In genomic region chr6:77463881-77464867, GRCh38 we compare ENCODE assay signal across 10 cellular contexts. TPM values are rescaled to one million over a fixed set of nuclear protein-coding genes. Genes with fewer than 3 reads are reported as not detected.
DNase-seq lines count a peak whose midpoint lies in the region; ATAC-seq and TF ChIP-seq lines count a peak whose summit lies in the region.
"Had no signal": no experiment of that assay in that cellular context is flagged by ENCODE, and none has a peak within 500 bp of the region (broad histone marks: within the 10 kb centered on the region; RNA-seq: fewer than 3 reads in every experiment).

No MANE protein-coding gene starts in this region.

- WGBS in heart left ventricle, 4 donors, result 4 to 5% (median 5%) methylated on average over 56 to 61 of the region's 61 CpGs
- 1 to 2% methylated on average over 61 of the region's 61 CpGs for WGBS in ectodermal cell, 2 experiments

- peak in 2 of 4 donors; percentile 6 to 43 for ATAC-seq in heart left ventricle
- no peak for ATAC-seq in left ventricle myocardium superior
- peak; percentile 16 for ATAC-seq in mucosa of descending colon
- no peak for ATAC-seq in GM21528 (IDR thresholded peaks at IDR 0.05; ENCODE audit: low FRiP score, unreplicated experiment)

- intact Hi-C loops in heart left ventricle (cut with DNase I), result loop anchor here in 1 of 10 donors (5.0 kb wide), 1 partner anchor 777 kb away; no protein-coding TSS in a partner anchor
- intact Hi-C loops in left ventricle myocardium superior (cut with micrococcal nuclease), result no loop called here
- intact Hi-C loops in mucosa of descending colon (cut with DNase I, micrococcal nuclease), result no loop called here
- intact Hi-C loops in vagina (cut with DNase I), result no loop called here

- DNase-seq in heart left ventricle (no peak), left ventricle myocardium superior (no peak), mucosa of descending colon (peak in 2 of 3 donors; percentile 22 to 37), vagina (ENCODE audit: extremely low spot score in 2 of 2) (no peak), SIG-M5 (lab: John Stamatoyannopoulos, UW) (no peak), inferior parietal cortex (ENCODE audit: extremely low spot score) (no peak)
- DNase-seq: activated CD4-positive, alpha-beta memory T cell treated with anti-CD3 and anti-CD28 coated beads for 36 hours had no signal

- H3K27me3 ChIP-seq in heart left ventricle (peaks cover 20 to 68% (median 45%) of the 10 kb centered on the region in 9 donors), ectodermal cell (ENCODE audit: control insufficient read depth, insufficient read depth, low read length, poor library complexity, severe bottlenecking) (peaks cover 72% of the 10 kb centered on the region), vagina (no peaks in the 10 kb centered on the region)

- H3K4me1 ChIP-seq in heart left ventricle (peaks cover 0 to 30% (median 6%) of the 10 kb centered on the region in 12 donors), ectodermal cell (ENCODE audit: control insufficient read depth, insufficient read depth, low read length) (peaks cover 8% of the 10 kb centered on the region), mucosa of descending colon (ENCODE audit: low read depth) (peaks cover 19% of the 10 kb centered on the region), vagina (peaks cover 6% of the 10 kb centered on the region)

- TF ChIP-seq CTCF in heart left ventricle (IDR thresholded peaks at IDR 0.05), result no peak
- TF ChIP-seq CTCF in mucosa of descending colon (IDR thresholded peaks at IDR 0.05), result no peak
- no peak for TF ChIP-seq CTCF in vagina (IDR thresholded peaks at IDR 0.05)

- H3K36me3 ChIP-seq in heart left ventricle (no peaks in the 10 kb centered on the region), ectodermal cell (ENCODE audit: control insufficient read depth, insufficient read depth, low read length) (no peaks in the 10 kb centered on the region), mucosa of descending colon (ENCODE audit: low read depth) (no peaks in the 10 kb centered on the region), vagina (no peaks in the 10 kb centered on the region)
- H3K36me3 ChIP-seq: BLaER1 treated with 17β-estradiol and CSF1 and Interleukin-3, amounts not matched to agents 10 nM and 100 nM had no signal

- H3K27ac ChIP-seq in heart left ventricle (no peak overlapping the region), ectodermal cell (ENCODE audit: insufficient read depth, low read depth, low read length, poor library complexity, severe bottlenecking) (no peak overlapping the region), vagina (no peak overlapping the region)
- H3K27ac ChIP-seq: BLaER1 treated with 17β-estradiol and CSF1 and Interleukin-3, amounts not matched to agents 10 nM and 100 nM had no signal

- peak overlapping the region; percentile 18 to 56 (median 49) for H3K4me3 ChIP-seq in heart left ventricle
- peak overlapping the region; percentile 78 for H3K4me3 ChIP-seq in ectodermal cell (ENCODE audit: insufficient read depth, low read depth, low read length)
- no peak overlapping the region for H3K4me3 ChIP-seq in mucosa of descending colon
- H3K4me3 ChIP-seq in vagina, result peak overlapping the region; percentile 35 to 43
- H3K4me3 ChIP-seq: BLaER1 treated with 17β-estradiol and CSF1 and Interleukin-3, amounts not matched to agents 10 nM and 100 nM had no signal

- TF ChIP-seq POLR2A in heart left ventricle (IDR thresholded peaks at IDR 0.05) (no peak), vagina (IDR thresholded peaks at IDR 0.05) (no peak)

- H3K9me3 ChIP-seq in heart left ventricle (no peaks in the 10 kb centered on the region), ectodermal cell (ENCODE audit: control insufficient read depth, low read length) (no peaks in the 10 kb centered on the region), mucosa of descending colon (no peaks in the 10 kb centered on the region), vagina (no peaks in the 10 kb centered on the region)

RNA-seq across cellular contexts. Expression of gene HTR1B, which starts 0.9 kb away (rescaled TPM):
- total RNA-seq in heart left ventricle, result under 1 TPM in 1 of 9 donors, not detected in 8; 0.10 TPM
- under 1 TPM in 1 of 2 donors, not detected in 1; 0.03 TPM for polyA plus RNA-seq in heart left ventricle
- not detected for total RNA-seq in left ventricle myocardium superior
- not detected for polyA plus RNA-seq in ectodermal cell (2013, experiment 1 of 4)
- 0.09 TPM for polyA plus RNA-seq in ectodermal cell (2013, experiment 2 of 4)
- 0.11 TPM for polyA plus RNA-seq in ectodermal cell (2013, experiment 3 of 4)
- 0.16 TPM for polyA plus RNA-seq in ectodermal cell (2013, experiment 4 of 4)
- total RNA-seq in mucosa of descending colon, result under 1 TPM in 2 of 3 donors, not detected in 1; 0.13 to 0.19 TPM
- not detected for total RNA-seq in vagina
- total RNA-seq: activated CD4-positive, alpha-beta memory T cell treated with anti-CD3 and anti-CD28 coated beads for 36 hours had no signal

Comparison
In these comparisons a context has a peak if more than half of its experiments do, and no peak if none do; other contexts are left out.
1. DNase-seq: peak in mucosa of descending colon (2 of 3); none in heart left ventricle (0 of 5), left ventricle myocardium superior (single experiment), vagina (0 of 2), SIG-M5 (single experiment) and inferior parietal cortex (single experiment).